16 cellular contexts compared by ENCODE assay signal in genomic region chr2:40716879-40717278, GRCh38.
A peak's percentile ranks its signal among the peaks of the same experiment; 100 is the strongest.
DNase-seq lines count a peak whose midpoint lies in the region; ATAC-seq and TF ChIP-seq lines count a peak whose summit lies in the region.
"Had no signal": no experiment of that assay in that cellular context is flagged by ENCODE, and none has a peak within 500 bp of the region (broad histone marks: within the 10 kb centered on the region; RNA-seq: fewer than 3 reads in every experiment).

No MANE protein-coding gene starts in this region.

- no peaks in the 10 kb centered on the region for H3K36me3 ChIP-seq in GM23338 (ENCODE audit: insufficient read depth)
- H3K36me3 ChIP-seq: colonic mucosa, gastrocnemius medialis, thyroid gland had no signal

- no peak overlapping the region for H2AFZ ChIP-seq in GM23338

- no peak overlapping the region for H3K4me3 ChIP-seq in GM23338
- H3K4me3 ChIP-seq: colonic mucosa, gastrocnemius medialis, smooth muscle cell, thyroid gland had no signal

- POLR2A ChIA-PET in RWPE1 (lab: Yijun Ruan, JAX; ENCODE audit: low non-redundant PET) = no interaction called here

- H3F3A ChIP-seq in GM23338 (replicated peaks; ENCODE audit: low read depth) = no peaks in the 10 kb centered on the region

- no peak overlapping the region for H3K4me3 Mint-ChIP-seq in GM23338
- H3K4me3 Mint-ChIP-seq: activated CD4-positive, alpha-beta memory T cell treated with anti-CD3 and anti-CD28 coated beads, Interleukin-2, amount 10 ng/mL, durations not matched to agents 7 days and 5 days; activated naive CD4-positive, alpha-beta T cell treated with anti-CD3 and anti-CD28 coated beads for 36 hours had no signal

- H3K36me3 Mint-ChIP-seq in GM23338 (ENCODE audit: low read depth) = no peaks in the 10 kb centered on the region

- no peaks in the 10 kb centered on the region for H3K9me3 Mint-ChIP-seq in GM23338
- H3K9me3 Mint-ChIP-seq: activated CD4-positive, alpha-beta memory T cell treated with anti-CD3 and anti-CD28 coated beads, Interleukin-2, amount 10 ng/mL, durations not matched to agents 7 days and 5 days; activated naive CD4-positive, alpha-beta T cell treated with anti-CD3 and anti-CD28 coated beads for 36 hours had no signal

- H3K4me2 ChIP-seq in GM23338 = no peak overlapping the region
- H3K4me2 ChIP-seq: smooth muscle cell had no signal

- H3K27me3 ChIP-seq in GM23338 (ENCODE audit: insufficient read depth) = no peaks in the 10 kb centered on the region
- H3K27me3 ChIP-seq: colonic mucosa, gastrocnemius medialis, thyroid gland had no signal

- H3K27me3 Mint-ChIP-seq in GM23338 (ENCODE audit: insufficient read depth, low read depth, poor library complexity) = no peaks in the 10 kb centered on the region
- H3K27me3 Mint-ChIP-seq: activated CD4-positive, alpha-beta memory T cell treated with anti-CD3 and anti-CD28 coated beads, Interleukin-2, amount 10 ng/mL, durations not matched to agents 7 days and 5 days had no signal

- no peaks in the 10 kb centered on the region for H3K4me1 ChIP-seq in GM23338 (ENCODE audit: insufficient read depth)
- H3K4me1 ChIP-seq: colonic mucosa, gastrocnemius medialis, thyroid gland had no signal

- H3K27ac Mint-ChIP-seq in GM23338 = peak overlapping the region; percentile 8; the same call in 1 of the 2 replicates
- H3K27ac Mint-ChIP-seq: activated CD4-positive, alpha-beta memory T cell treated with anti-CD3 and anti-CD28 coated beads, Interleukin-2, amount 10 ng/mL, durations not matched to agents 7 days and 5 days; activated naive CD4-positive, alpha-beta T cell treated with anti-CD3 and anti-CD28 coated beads for 36 hours had no signal

- ATAC-seq in GM23338 (no peak), GM18520 (IDR thresholded peaks at IDR 0.05; ENCODE audit: unreplicated experiment) (no peak)
- ATAC-seq: left ventricle myocardium superior had no signal

- no peaks in the 10 kb centered on the region for H3K4me1 Mint-ChIP-seq in GM23338
- H3K4me1 Mint-ChIP-seq: activated CD4-positive, alpha-beta memory T cell treated with anti-CD3 and anti-CD28 coated beads, Interleukin-2, amount 10 ng/mL, durations not matched to agents 7 days and 5 days had no signal

- H3K27ac ChIP-seq in GM23338 (ENCODE audit: low read depth) (no peak overlapping the region), RWPE1 (peak overlapping the region; percentile 79)
- H3K27ac ChIP-seq: colonic mucosa, gastrocnemius medialis, thyroid gland had no signal

- H3K9me2 ChIP-seq in GM23338 (ENCODE audit: insufficient read depth) = 0 out of 2 replicates have a peak, but pooled peaks cover 7% of the 10 kb centered on the region

- TF ChIP-seq CTCF in GM23338 (conservative IDR thresholded peaks at IDR 0.05; ENCODE audit: low read depth in 2 of 2) (no peak), RWPE1 (conservative IDR thresholded peaks at IDR 0.05; ENCODE audit: low read depth) (no peak)

- H4K20me1 ChIP-seq in GM23338 (replicated peaks; ENCODE audit: insufficient read depth) = no peaks in the 10 kb centered on the region

- CTCF ChIA-PET in RWPE1 (lab: Yijun Ruan, JAX) = no interaction called here

- DNase-seq in GM23338 (ENCODE audit: low spot score) (no peak), RWPE1 (ENCODE audit: low spot score) (peak; percentile 57), fibroblast of the conjunctiva (ENCODE audit: low read depth) (peak; percentile 82), stromal cell of bone marrow (ENCODE audit: low read depth) (peak; percentile 81), COLO829 (ENCODE audit: low spot score) (no peak)
- DNase-seq in stimulated activated CD8-positive, alpha-beta memory T cell treated with anti-CD3 and anti-CD28 coated beads, Interleukin-4, amount 100 ng/mL, for 48 hours = no peak
- DNase-seq: activated CD4-positive, alpha-beta memory T cell treated with anti-CD3 and anti-CD28 coated beads, Interleukin-2, amount 10 ng/mL, durations not matched to agents 7 days and 5 days; activated naive CD4-positive, alpha-beta T cell treated with anti-CD3 and anti-CD28 coated beads for 36 hours; colonic mucosa; Kasumi-1; left ventricle myocardium superior; NCI-H2081; thyroid gland had no signal

- no peaks in the 10 kb centered on the region for H3K79me2 ChIP-seq in GM23338 (replicated peaks; ENCODE audit: insufficient read depth)

TF ChIP-seq in GM23338, 12 proteins besides CTCF, POLR2A, EP300 and RAD21:
- TF ChIP-seq ZNF462 (CRISPR knock-in tag; IDR thresholded peaks at IDR 0.05) (no peak), ETS1 (IDR thresholded peaks at IDR 0.05) (no peak)

Comparison
In these comparisons a context has a peak if more than half of its experiments do, and no peak if none do; other contexts are left out.
1. DNase-seq: peak in RWPE1 (single experiment), fibroblast of the conjunctiva (single experiment) and stromal cell of bone marrow (single experiment); none in GM23338 (single experiment), stimulated activated CD8-positive, alpha-beta memory T cell treated with anti-CD3 and anti-CD28 coated beads, Interleukin-4, amount 100 ng/mL, for 48 hours (single experiment) and COLO829 (single experiment).